16 cellular contexts compared by ENCODE assay signal in the genomic region with DNA sequence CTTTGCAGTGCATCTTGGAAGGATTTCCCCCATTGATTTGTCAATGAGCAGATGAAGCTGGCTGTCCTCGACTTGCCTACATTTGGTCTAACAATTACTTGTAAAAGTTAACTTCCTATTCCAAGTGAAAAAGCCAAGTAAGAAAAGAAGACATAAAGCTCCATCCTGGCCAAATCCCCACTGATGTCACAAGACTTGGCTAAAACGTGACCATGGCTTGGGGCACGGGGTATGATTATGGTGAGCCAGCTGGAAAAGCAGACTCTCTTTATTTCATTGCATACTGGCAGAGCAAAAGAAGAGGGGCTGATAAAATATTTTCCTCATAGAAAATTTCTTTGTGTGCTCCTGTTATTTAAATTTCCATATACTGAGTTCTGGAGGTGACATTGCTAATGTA. TPM values are rescaled to one million over a fixed set of nuclear protein-coding genes. Genes with fewer than 3 reads are reported as not detected.
"Had no signal": no experiment of that assay in that cellular context is flagged by ENCODE, and none has a peak within 500 bp of the region (broad histone marks: within the 10 kb centered on the region; RNA-seq: fewer than 3 reads in every experiment).

No MANE protein-coding gene starts in this region.

- H3K4me3 ChIP-seq: breast epithelium, lower lobe of right lung, mucosa of descending colon had no signal

- H3K4me1 ChIP-seq: breast epithelium had no signal

- H3K9me3 ChIP-seq: breast epithelium, lower lobe of right lung, mucosa of descending colon had no signal

- H3K36me3 ChIP-seq: breast epithelium, lower lobe of right lung had no signal

- H3K27me3 ChIP-seq: breast epithelium had no signal

- DNase-seq: activated CD4-positive, alpha-beta T cell treated with anti-CD3 and anti-CD28 coated beads for 1 hour; activated CD4-positive, alpha-beta T cell treated with anti-CD3 and anti-CD28 coated beads, Interleukin-2, amount 50 U/mL, for 1 hour; activated CD8-positive, alpha-beta memory T cell treated with anti-CD3 and anti-CD28 coated beads for 24 hours; activated CD8-positive, alpha-beta memory T cell treated with anti-CD3 and anti-CD28 coated beads, Interleukin-2, amount 50 U/mL, for 4 hours; activated T-cell treated with anti-CD3 and anti-CD28 coated beads, Interleukin-2, amount 50 U/mL, for 24 hours; cortex of kidney; lower lobe of right lung; mesendoderm; mucosa of descending colon; nephron progenitor cell; stimulated activated CD4-positive, alpha-beta T cell treated with anti-CD3 and anti-CD28 coated beads, Interleukin-4, amount 100 ng/mL, for 1 hour; stimulated activated naive CD4-positive, alpha-beta T cell; T-helper 1 cell had no signal

- ATAC-seq: activated naive CD4-positive, alpha-beta T cell treated with anti-CD3 and anti-CD28 coated beads, Interleukin-2, amount 50 U/mL, for 72 hours; activated T-helper 17 cell treated with anti-CD3 and anti-CD28 coated beads, Interleukin-2, amount 50 U/mL, for 72 hours; mucosa of descending colon had no signal

RNA-seq across cellular contexts. Expression of a gene that starts 25.5 kb away (rescaled TPM):
- total RNA-seq: activated naive CD4-positive, alpha-beta T cell treated with anti-CD3 and anti-CD28 coated beads, Interleukin-2, amount 50 U/mL, for 72 hours; activated T-helper 17 cell treated with anti-CD3 and anti-CD28 coated beads, Interleukin-2, amount 50 U/mL, for 72 hours had no signal
